ENCODE assay signal across 8 cellular contexts in genomic region chr11:134223836-134224709, GRCh38. TPM values are rescaled to one million over a fixed set of nuclear protein-coding genes. Genes with fewer than 3 reads are reported as not detected.
DNase-seq lines count a peak whose midpoint lies in the region; ATAC-seq, FAIRE-seq and TF ChIP-seq lines count a peak whose summit lies in the region.

TSS of gene NCAPD3 (minus strand) at chr11:134223967. CDS start at chr11:134223926, 41 bp downstream.
TSS of gene VPS26B (plus strand) at chr11:134224671. CDS start at chr11:134225123, 452 bp downstream.

- H3K27me3 ChIP-seq in body of pancreas (no peaks in the 10 kb centered on the region), sigmoid colon (no peaks in the 10 kb centered on the region)

- H3K9me3 ChIP-seq in body of pancreas (no peaks in the 10 kb centered on the region), sigmoid colon (no peaks in the 10 kb centered on the region)

- H3K4me1 ChIP-seq in body of pancreas = peaks cover 29% of the 10 kb centered on the region
- H3K4me1 ChIP-seq in sigmoid colon = peaks cover 0 to 42% (median 32%) of the 10 kb centered on the region in 4 donors

- H3K27ac ChIP-seq in 22Rv1 = peak within 1 kb of the TSS; percentile 81
- peak within 1 kb of the TSS; percentile 89 to 95 (median 94) for H3K27ac ChIP-seq in body of pancreas
- peak within 1 kb of the TSS; percentile 95 to 97 (median 96) for H3K27ac ChIP-seq in sigmoid colon

- peak; percentile 33 for FAIRE-seq in TTC549 (lab: Jason Lieb, UNC)

- TF ChIP-seq EP300 in sigmoid colon (IDR thresholded peaks at IDR 0.05) = peak in 1 of 4 donors; percentile 21

- intact Hi-C loops in body of pancreas (cut with DNase I) = no loop called here
- intact Hi-C loops in sigmoid colon (cut with DNase I) = loop anchor here (1.0 kb wide), 1 partner anchor 106 kb away; no protein-coding TSS in a partner anchor

- H3K4me3 ChIP-seq in body of pancreas (peak within 1 kb of the TSS; percentile 88 to 90), sigmoid colon (peak within 1 kb of the TSS; percentile 69 to 94 (median 82))

- TF ChIP-seq CTCF in 22Rv1 (IDR thresholded peaks at IDR 0.05) (no peak), body of pancreas (IDR thresholded peaks at IDR 0.05) (peak in 3 of 7 experiments; percentile 7 to 28 (median 14)), sigmoid colon (IDR thresholded peaks at IDR 0.05) (no peak)

- peak; percentile 96 for DNase-seq in NCI-H2107 treated with DMSO at 0.1 percent for 48 hours (lab: John Stamatoyannopoulos, UW; ENCODE audit: unreplicated experiment)
- DNase-seq in body of pancreas = peak; percentile 97
- peak; percentile 90 for DNase-seq in iPS DF 19.7 (ENCODE audit: low read depth, low spot score)
- DNase-seq in sigmoid colon = peak; percentile 98

- no peaks in the 10 kb centered on the region for H3K36me3 ChIP-seq in body of pancreas (replicated peaks in 1 of 2; ENCODE audit: insufficient read depth in 1 of 2, low read depth in 2 of 2)
- peaks cover 0 to 7% (median 0%) of the 10 kb centered on the region in 4 donors for H3K36me3 ChIP-seq in sigmoid colon

- TF ChIP-seq POLR2A in body of pancreas (IDR thresholded peaks at IDR 0.05) (peak; percentile 96 to 99 (median 99)), sigmoid colon (IDR thresholded peaks at IDR 0.05) (peak; percentile 98 to 99)

- 1% methylated on average over 19 to 79 of the region's 89 CpGs for WGBS in body of pancreas, 2 donors
- WGBS in sigmoid colon, 2 donors = 0% methylated on average over 89 of the region's 89 CpGs

- ATAC-seq in GM18520 (IDR thresholded peaks at IDR 0.05; ENCODE audit: unreplicated experiment) (peak; percentile 63), HG03064 (IDR thresholded peaks at IDR 0.05; ENCODE audit: low read depth, unreplicated experiment) (peak; percentile 68), body of pancreas (peak; percentile 94)

RNA-seq across cellular contexts. Expression of gene NCAPD3, which starts in this region (rescaled TPM):
- total RNA-seq in body of pancreas = 10 to 100 TPM in 1 of 2 donors, 1 to 10 TPM in 1; 4.7 to 10.9 TPM
- 1 to 10 TPM; 6.4 to 8.9 (median 8.0) TPM for total RNA-seq in sigmoid colon
- 10 to 100 TPM in 1 of 3 donors, 1 to 10 TPM in 2; 1.8 to 13.0 (median 3.0) TPM for polyA plus RNA-seq in sigmoid colon

RNA-seq across cellular contexts. Expression of gene VPS26B, which starts in this region (rescaled TPM):
- total RNA-seq in body of pancreas (10 to 100 TPM; 23.7 to 34.8 TPM), sigmoid colon (10 to 100 TPM; 35.7 to 53.7 (median 37.3) TPM)
- 10 to 100 TPM; 22.8 to 26.4 (median 22.9) TPM for polyA plus RNA-seq in sigmoid colon

Comparison
In these comparisons a context has a peak if more than half of its experiments do, and no peak if none do; other contexts are left out.
1. Peak in every context shown above with its lines: DNase-seq, ATAC-seq, H3K4me3 ChIP-seq and H3K27ac ChIP-seq.